In the genomic region with DNA sequence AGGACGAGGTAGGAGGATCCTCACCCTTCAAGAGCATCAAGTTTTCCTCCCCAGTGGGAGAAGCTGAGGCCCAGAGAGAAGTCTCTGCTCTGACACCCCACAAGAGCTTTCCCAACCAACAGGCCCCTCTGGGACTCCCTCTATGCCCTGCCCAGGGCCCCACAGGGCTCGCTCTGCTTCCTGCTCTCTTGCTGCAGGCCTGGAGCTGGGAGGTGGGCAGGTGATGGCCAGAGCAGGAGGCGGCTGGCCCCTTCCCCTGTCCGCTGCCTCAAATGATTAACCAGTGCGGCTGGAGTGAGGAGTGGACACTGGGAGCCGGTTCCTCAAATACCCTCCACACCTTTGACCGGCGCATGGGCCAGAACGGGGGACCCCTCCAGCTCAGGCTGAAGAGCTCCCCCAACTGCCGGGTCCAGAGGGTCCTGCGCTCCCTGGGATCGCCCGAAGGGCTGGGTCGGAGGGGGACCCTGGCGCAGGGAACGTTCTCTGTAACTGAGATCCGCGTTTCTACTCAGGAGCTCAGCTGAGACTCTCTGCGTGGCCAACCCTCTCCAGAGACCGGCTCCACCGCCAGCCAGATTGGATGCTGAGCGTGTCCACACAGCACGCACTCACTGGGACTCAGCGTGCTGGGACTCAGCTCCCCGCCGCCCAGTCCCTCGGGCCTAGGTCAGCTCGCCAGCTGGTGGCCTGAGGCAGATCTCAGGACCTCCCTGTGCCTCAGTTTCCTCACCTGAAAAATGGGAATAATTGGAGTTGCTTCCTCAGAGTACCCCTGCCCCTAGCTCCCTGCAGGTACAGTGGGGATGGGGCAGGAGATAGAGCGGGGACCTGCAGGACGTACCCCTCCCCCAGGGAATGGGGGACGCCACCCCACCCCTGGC, we compare ENCODE assay signal across 12 cellular contexts. TPM values are rescaled to one million over a fixed set of nuclear protein-coding genes. Genes with fewer than 3 reads are reported as not detected.
DNase-seq lines count a peak whose midpoint lies in the region; ATAC-seq, FAIRE-seq and TF ChIP-seq lines count a peak whose summit lies in the region.
"Had no signal": no experiment of that assay in that cellular context is flagged by ENCODE, and none has a peak within 500 bp of the region (broad histone marks: within the 10 kb centered on the region; RNA-seq: fewer than 3 reads in every experiment).

No MANE protein-coding gene starts in this region.

- H3K4me3 ChIP-seq in HUES6 (ENCODE audit: low read depth, low read length): peak overlapping the region; percentile 51
- no peak overlapping the region for H3K4me3 ChIP-seq in GM12878
- H3K4me3 ChIP-seq in mucosa of descending colon: no peak overlapping the region
- H3K4me3 ChIP-seq: colonic mucosa had no signal

- TF ChIP-seq CTCF in GM12878 (IDR thresholded peaks at IDR 0.05 in 2 of 3, conservative IDR thresholded peaks at IDR 0.05 in 1 of 3; ENCODE audit: control insufficient read depth in 2 of 3, extremely low read depth in 1 of 3, insufficient read depth in 1 of 3, low read depth in 3 of 3, low read length in 3 of 3) (no peak), mucosa of descending colon (IDR thresholded peaks at IDR 0.05) (no peak)

- in situ Hi-C loops in GM12878 (cut with MboI): no loop called here

- H3K36me3 ChIP-seq in HUES6 (ENCODE audit: control insufficient read depth, insufficient read depth, low read length): no peaks in the 10 kb centered on the region
- H3K36me3 ChIP-seq in GM12878 (ENCODE audit: control insufficient read depth in 2 of 2, insufficient read depth in 2 of 2, low read length in 1 of 2): no peaks in the 10 kb centered on the region
- no peaks in the 10 kb centered on the region for H3K36me3 ChIP-seq in mucosa of descending colon (ENCODE audit: low read depth)
- H3K36me3 ChIP-seq: colonic mucosa had no signal

- no peak overlapping the region for H2AFZ ChIP-seq in GM12878 (ENCODE audit: control insufficient read depth, low read depth, low read length)
- H2AFZ ChIP-seq: parathyroid adenoma had no signal

- H3K9me3 ChIP-seq in HUES6 (ENCODE audit: control insufficient read depth, insufficient read depth, low read depth, low read length): no peaks in the 10 kb centered on the region
- H3K9me3 ChIP-seq in GM12878 (replicated peaks; ENCODE audit: control insufficient read depth, insufficient read depth, low read length): no peaks in the 10 kb centered on the region
- no peaks in the 10 kb centered on the region for H3K9me3 ChIP-seq in mucosa of descending colon
- H3K9me3 ChIP-seq: colonic mucosa had no signal

- SMC1A ChIA-PET in GM12878 (lab: Charles Lee; ENCODE audit: uncharacterized antibody, unreplicated experiment): no interaction called here

- intact Hi-C loops in GM12878 (cut with micrococcal nuclease; ENCODE audit: unreplicated experiment) (no loop called here), mucosa of descending colon (cut with DNase I, micrococcal nuclease) (no loop called here)

- H3K4me1 ChIP-seq in HUES6 (ENCODE audit: control insufficient read depth, insufficient read depth, low read length) (peaks cover 24% of the 10 kb centered on the region), GM12878 (ENCODE audit: control insufficient read depth, insufficient read depth, low read length) (peaks cover 12% of the 10 kb centered on the region), mucosa of descending colon (ENCODE audit: low read depth) (peaks cover 17% of the 10 kb centered on the region)
- H3K4me1 ChIP-seq: parathyroid adenoma had no signal

- H3K9ac ChIP-seq in HUES6 (ENCODE audit: low read length): peak overlapping the region; percentile 11
- H3K9ac ChIP-seq in GM12878 (ENCODE audit: control insufficient read depth, insufficient read depth, low read length): no peak overlapping the region
- H3K9ac ChIP-seq: parathyroid adenoma had no signal

- H3K27ac ChIP-seq in HUES6 (ENCODE audit: low read depth, low read length) (no peak overlapping the region), GM12878 (ENCODE audit: control insufficient read depth, insufficient read depth) (no peak overlapping the region)
- H3K27ac ChIP-seq: colonic mucosa, parathyroid adenoma, SK-N-MC had no signal

- no peak for TF ChIP-seq EP300 in GM12878 (IDR thresholded peaks at IDR 0.05; ENCODE audit: borderline replicate concordance in 1 of 2, control insufficient read depth in 1 of 2, low read depth in 2 of 2, low read length in 2 of 2)

- H3K27me3 ChIP-seq in HUES6 (ENCODE audit: control insufficient read depth, insufficient read depth, low read length): peaks cover 86% of the 10 kb centered on the region
- peaks cover 13 to 24% of the 10 kb centered on the region in 2 experiments for H3K27me3 ChIP-seq in GM12878 (replicated peaks in 1 of 2; ENCODE audit: control insufficient read depth in 2 of 2, insufficient read depth in 2 of 2, low read length in 1 of 2)

- RAD21 ChIA-PET in GM12878 (lab: Charles Lee; ENCODE audit: unreplicated experiment): interaction anchor here (0.6 to 1.0 kb wide), 2 partner anchors 328 to 394 kb away, joined by 3 read pairs; no protein-coding TSS in a partner anchor

- ATAC-seq in GM12878 (peak; percentile 33), mucosa of descending colon (peak; percentile 27), HG03378 (IDR thresholded peaks at IDR 0.05; ENCODE audit: unreplicated experiment) (no peak)

- H3K4me2 ChIP-seq in GM12878 (ENCODE audit: control insufficient read depth, insufficient read depth): no peak overlapping the region

- no peak for TF ChIP-seq POLR2A in GM12878 (IDR thresholded peaks at IDR 0.05; ENCODE audit: low read depth, low read length)

- FAIRE-seq in GM12878 (lab: Jason Lieb, UNC): no peak
- FAIRE-seq: islet of Langerhans had no signal

- no peaks in the 10 kb centered on the region for H4K20me1 ChIP-seq in GM12878 (ENCODE audit: control insufficient read depth, insufficient read depth)

- CTCF ChIA-PET in GM12878 (lab: Yijun Ruan, JAX): interaction anchor here (0.6 kb wide), 1 partner anchor 102 kb away, joined by 3 read pairs; no protein-coding TSS in a partner anchor

- 12% methylated on average over 30 of the region's 31 CpGs for WGBS in GM12878 (ENCODE audit: insufficient coverage, insufficient replicate concordance, low lambda C conversion rate, missing lambda C conversion rate)

- no TSS peak for BruUV-seq in GM12878 (replicated peaks; lab: Mats Ljungman, UMichigan)

- no peak for TF ChIP-seq RAD21 in GM12878 (IDR thresholded peaks at IDR 0.05; ENCODE audit: insufficient read depth, low read depth, low read length)

- H3K79me2 ChIP-seq in GM12878 (ENCODE audit: control insufficient read depth, insufficient read depth, low read length): no peaks in the 10 kb centered on the region
- H3K79me2 ChIP-seq: parathyroid adenoma had no signal

- DNase-seq in EL: peak; percentile 48
- no peak for DNase-seq in GM12878 (ENCODE audit: low read depth, low spot score)
- no peak for DNase-seq in mucosa of descending colon
- DNase-seq in cortex of kidney (lab: John Stamatoyannopoulos, UW): no peak
- no peak for DNase-seq in stimulated activated naive CD4-positive, alpha-beta T cell treated with Interleukin-2 at 50 U/mL for 16 hours (lab: John Stamatoyannopoulos, UW)
- DNase-seq: NCI-H1436 treated with DMSO at 0.1 percent for 48 hours had no signal

- POLR2A ChIA-PET in GM12878 (lab: Charles Lee): interaction anchor here (0.5 to 0.6 kb wide), 2 partner anchors 303 to 707 kb away, joined by 3 read pairs; no protein-coding TSS in a partner anchor

TF ChIP-seq in GM12878, 131 proteins besides CTCF, POLR2A, EP300 and RAD21 (continues in another document):
- TF ChIP-seq SMC3 (IDR thresholded peaks at IDR 0.05; ENCODE audit: borderline replicate concordance, low read length) (no peak), TAF1 (IDR thresholded peaks at IDR 0.05; ENCODE audit: borderline replicate concordance, low read depth, low read length) (no peak)
- TF ChIP-seq, protein P1, sequence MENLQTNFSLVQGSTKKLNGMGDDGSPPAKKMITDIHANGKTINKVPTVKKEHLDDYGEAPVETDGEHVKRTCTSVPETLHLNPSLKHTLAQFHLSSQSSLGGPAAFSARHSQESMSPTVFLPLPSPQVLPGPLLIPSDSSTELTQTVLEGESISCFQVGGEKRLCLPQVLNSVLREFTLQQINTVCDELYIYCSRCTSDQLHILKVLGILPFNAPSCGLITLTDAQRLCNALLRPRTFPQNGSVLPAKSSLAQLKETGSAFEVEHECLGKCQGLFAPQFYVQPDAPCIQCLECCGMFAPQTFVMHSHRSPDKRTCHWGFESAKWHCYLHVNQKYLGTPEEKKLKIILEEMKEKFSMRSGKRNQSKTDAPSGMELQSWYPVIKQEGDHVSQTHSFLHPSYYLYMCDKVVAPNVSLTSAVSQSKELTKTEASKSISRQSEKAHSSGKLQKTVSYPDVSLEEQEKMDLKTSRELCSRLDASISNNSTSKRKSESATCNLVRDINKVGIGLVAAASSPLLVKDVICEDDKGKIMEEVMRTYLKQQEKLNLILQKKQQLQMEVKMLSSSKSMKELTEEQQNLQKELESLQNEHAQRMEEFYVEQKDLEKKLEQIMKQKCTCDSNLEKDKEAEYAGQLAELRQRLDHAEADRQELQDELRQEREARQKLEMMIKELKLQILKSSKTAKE (IDR thresholded peaks at IDR 0.05; ENCODE audit: low read depth, poor library complexity, severe bottlenecking): no peak

RNA-seq across cellular contexts. Expression of a gene that starts 6.7 kb away (rescaled TPM):
- not detected in 2 replicates for total RNA-seq in GM12878 (2013; cell fraction: nucleolus; rRNA removed)
- total RNA-seq in GM12878 (2014; rRNA removed) (not detected in 2 replicates), GM12878 (2014; rRNA removed; fragmentation: Illumina TruSeq; extraction: Trizol) (not detected in 2 replicates), GM12878 (2021) (not detected in 2 replicates), mucosa of descending colon (not detected)
- not detected for polyA plus RNA-seq in GM12878 (2011; ENCODE audit: low read depth)
- polyA plus RNA-seq in GM12878 (2011; rRNA removed) (not detected in 2 replicates), GM12878 (2014; fragmentation: Illumina TruSeq; extraction: Trizol) (not detected in 2 replicates), GM12878 (2014; fragmentation: Nextera tagmentation; extraction: Ambion mirVana) (not detected), GM12878 (2014; rRNA removed) (not detected in 2 replicates), GM12878 (2016; fragmentation: Nextera tagmentation; extraction: Ambion mirVana) (not detected)
- polyA plus RNA-seq in GM12878 (2011; cell fraction: cytosol; rRNA removed): not detected in 2 replicates
- polyA plus RNA-seq in GM12878 (2011; cell fraction: nucleus; rRNA removed): not detected in 2 replicates
- polyA plus RNA-seq in GM12878 (2012): not detected in 2 replicates
- not detected in 2 replicates for polyA minus RNA-seq in GM12878 (2011; rRNA and poly(A)+ RNA removed)
- polyA minus RNA-seq in GM12878 (2011; cell fraction: cytosol; rRNA and poly(A)+ RNA removed): not detected in 2 replicates
- polyA minus RNA-seq in GM12878 (2011; cell fraction: nucleus; rRNA and poly(A)+ RNA removed): not detected in 2 replicates
